23 cellular contexts compared by ENCODE assay signal in genomic region chr17:50157891-50158290, GRCh38. TPM values are rescaled to one million over a fixed set of nuclear protein-coding genes. Genes with fewer than 3 reads are reported as not detected.
"Had no signal": no experiment of that assay in that cellular context is flagged by ENCODE, and none has a peak within 500 bp of the region (broad histone marks: within the 10 kb centered on the region; RNA-seq: fewer than 3 reads in every experiment).

No MANE protein-coding gene starts in this region.

- H3K27me3 ChIP-seq: body of pancreas, foreskin keratinocyte, heart left ventricle, right atrium auricular region, tibial nerve, uterus had no signal

- H3K4me3 Mint-ChIP-seq: activated CD4-positive, alpha-beta T cell treated with anti-CD3 and anti-CD28 coated beads for 36 hours; activated naive CD4-positive, alpha-beta T cell treated with anti-CD3 and anti-CD28 coated beads for 36 hours; dendritic cell treated with granulocyte-macrophage colony-stimulating factor and Interleukin-4, amounts not matched to agents 40 ng/mL and 50 ng/mL, for 4 days; stimulated activated naive B cell treated with anti-CD40 and anti-IgM and Interleukin-4, amounts not matched to agents 10 μg/mL and 1 μg/mL and 100 μg/mL, for 72 hours had no signal

- H3K36me3 ChIP-seq: heart left ventricle, neutrophil, right atrium auricular region, tibial nerve, uterus had no signal

- H3K27ac ChIP-seq: body of pancreas, foreskin keratinocyte, heart left ventricle, neutrophil, tibial nerve, uterus, VCaP had no signal

- DNase-seq: activated CD4-positive, alpha-beta T cell treated with anti-CD3 and anti-CD28 coated beads for 36 hours; activated naive CD4-positive, alpha-beta T cell treated with anti-CD3 and anti-CD28 coated beads for 36 hours; amniotic stem cell; body of pancreas; effector memory CD8-positive, alpha-beta T cell; foreskin keratinocyte; left colon; naive B cell; stimulated activated CD4-positive, alpha-beta T cell treated with anti-CD3 and anti-CD28 coated beads, Interleukin-15, amount 100 ng/mL, for 24 hours; stimulated activated CD4-positive, alpha-beta T cell treated with anti-CD3 and anti-CD28 coated beads, Interleukin-4, amount 100 ng/mL, for 1 hour; stimulated activated naive B cell treated with anti-CD40 and anti-IgM and Interleukin-4, amounts not matched to agents 10 μg/mL and 1 μg/mL and 100 μg/mL, for 72 hours; uterus had no signal

- H3K36me3 Mint-ChIP-seq: naive B cell had no signal

- H3K9me3 ChIP-seq: body of pancreas, heart left ventricle, neutrophil, right atrium auricular region, tibial nerve, uterus had no signal

- H3K27ac Mint-ChIP-seq: activated CD4-positive, alpha-beta T cell treated with anti-CD3 and anti-CD28 coated beads for 36 hours; activated naive CD4-positive, alpha-beta T cell treated with anti-CD3 and anti-CD28 coated beads for 36 hours; dendritic cell treated with granulocyte-macrophage colony-stimulating factor and Interleukin-4, amounts not matched to agents 40 ng/mL and 50 ng/mL, for 4 days; stimulated activated naive B cell treated with anti-CD40 and anti-IgM and Interleukin-4, amounts not matched to agents 10 μg/mL and 1 μg/mL and 100 μg/mL, for 72 hours had no signal

- ATAC-seq: activated CD4-positive, alpha-beta T cell treated with anti-CD3 and anti-CD28 coated beads for 36 hours; body of pancreas; effector memory CD8-positive, alpha-beta T cell; foreskin keratinocyte; heart left ventricle; left colon; SK-N-SH treated with all-trans-retinoic acid at 6 μM for 48 hours; stimulated activated naive B cell treated with anti-CD40 and anti-IgM and Interleukin-4, amounts not matched to agents 10 μg/mL and 1 μg/mL and 100 μg/mL, for 72 hours had no signal

- H3K4me3 ChIP-seq: body of pancreas, heart left ventricle, lung, right atrium auricular region, skin epidermis, tibial nerve, uterus had no signal

- H3K27me3 Mint-ChIP-seq: activated CD4-positive, alpha-beta T cell treated with anti-CD3 and anti-CD28 coated beads for 36 hours; effector memory CD8-positive, alpha-beta T cell; naive B cell; stimulated activated naive B cell treated with anti-CD40 and anti-IgM and Interleukin-4, amounts not matched to agents 10 μg/mL and 1 μg/mL and 100 μg/mL, for 72 hours had no signal

- H3K4me1 ChIP-seq: foreskin keratinocyte had no signal

- H3K9me3 Mint-ChIP-seq: activated naive CD4-positive, alpha-beta T cell treated with anti-CD3 and anti-CD28 coated beads for 36 hours; dendritic cell treated with granulocyte-macrophage colony-stimulating factor and Interleukin-4, amounts not matched to agents 40 ng/mL and 50 ng/mL, for 4 days; effector memory CD8-positive, alpha-beta T cell; naive B cell; stimulated activated naive B cell treated with anti-CD40 and anti-IgM and Interleukin-4, amounts not matched to agents 10 μg/mL and 1 μg/mL and 100 μg/mL, for 72 hours had no signal

RNA-seq across cellular contexts. Expression of gene SGCA, which starts 7.9 kb away (rescaled TPM):
- total RNA-seq: activated CD8-positive, alpha-beta memory T cell treated with anti-CD3 and anti-CD28 coated beads for 36 hours; foreskin keratinocyte; mononuclear cell had no signal
- polyA plus RNA-seq: foreskin keratinocyte had no signal

RNA-seq across cellular contexts. Expression of gene SAMD14, which starts 27.9 kb away (rescaled TPM):
- total RNA-seq: body of pancreas had no signal
